6 cellular contexts compared by ENCODE assay signal in genomic region chr16:88705076-88705684, GRCh38. TPM values are rescaled to one million over a fixed set of nuclear protein-coding genes. Genes with fewer than 3 reads are reported as not detected.
DNase-seq lines count a peak whose midpoint lies in the region; ATAC-seq and TF ChIP-seq lines count a peak whose summit lies in the region.

No MANE protein-coding gene starts in this region.

- H3K27me3 ChIP-seq in GM23248 (replicated peaks; ENCODE audit: insufficient read depth) = no peaks in the 10 kb centered on the region

- H3K9ac ChIP-seq in GM23248 = peak overlapping the region; percentile 89

- H4K20me1 ChIP-seq in GM23248 (ENCODE audit: insufficient read depth) = no peaks in the 10 kb centered on the region

- no peak for TF ChIP-seq CTCF in activated B cell treated with CpG ODN at 0.5 μM for 24 hours (IDR thresholded peaks at IDR 0.05)

- H2AFZ ChIP-seq in GM23248 = peak overlapping the region; percentile 52

- DNase-seq in GM23248 = peak; percentile 78
- DNase-seq in activated B cell treated with CpG ODN at 0.5 μM for 24 hours = no peak
- DNase-seq in NCI-H187 treated with DMSO at 0.1 percent for 48 hours (lab: John Stamatoyannopoulos, UW) = no peak
- DNase-seq in SK-N-DZ (ENCODE audit: low spot score) = no peak
- DNase-seq in NCI-H187 (lab: John Stamatoyannopoulos, UW) = no peak

- H3K36me3 ChIP-seq in GM23248 (ENCODE audit: low read depth) = no peaks in the 10 kb centered on the region

- WGBS in GM23248 (ENCODE audit: low coverage in 1 of 2, low lambda C conversion rate in 2 of 2, missing lambda C conversion rate in 2 of 2), 2 experiments = 21 to 23% methylated on average over 9 of the region's 9 CpGs

- H3K4me2 ChIP-seq in GM23248 (ENCODE audit: unreplicated experiment) = peak overlapping the region; percentile 98

- intact Hi-C loops in activated B cell treated with CpG ODN at 0.5 μM for 24 hours (cut with micrococcal nuclease) = no loop called here

- peaks cover 27% of the 10 kb centered on the region for H3K79me2 ChIP-seq in GM23248 (ENCODE audit: insufficient read depth)

- no peaks in the 10 kb centered on the region for H3K27me3 Mint-ChIP-seq in activated B cell treated with CpG ODN at 0.5 μM for 24 hours

- no peaks in the 10 kb centered on the region for H3K9me3 Mint-ChIP-seq in activated B cell treated with CpG ODN at 0.5 μM for 24 hours

- POLR2A ChIA-PET in activated B cell treated with CpG ODN at 0.5 μM for 24 hours (lab: Charles Lee) = interaction anchor here (1.0 to 2.6 kb wide), 5 partner anchors 23 to 135 kb away, joined by 3 to 10 read pairs (median 5); partner anchors contain the start of genes APRT, MVD and ZC3H18

- no peaks in the 10 kb centered on the region for H3K9me2 ChIP-seq in GM23248 (ENCODE audit: insufficient read depth)

- peaks cover 3% of the 10 kb centered on the region for H3K36me3 Mint-ChIP-seq in activated B cell treated with CpG ODN at 0.5 μM for 24 hours (ENCODE audit: low read depth)

- peaks cover 15% of the 10 kb centered on the region for H3K4me1 ChIP-seq in GM23248 (ENCODE audit: insufficient read depth)

- H3K4me3 ChIP-seq in GM23248 = peak overlapping the region; percentile 89
- H3K4me3 ChIP-seq in iPS-18c (ENCODE audit: insufficient read depth, low read depth, low read length) = peak overlapping the region; percentile 96

- peak overlapping the region; percentile 85 for H3K27ac Mint-ChIP-seq in activated B cell treated with CpG ODN at 0.5 μM for 24 hours

- CTCF ChIA-PET in activated B cell treated with CpG ODN at 0.5 μM for 24 hours (lab: Charles Lee) = interaction anchor here (0.8 kb wide), 1 partner anchor 24 kb away, joined by 3 read pairs; no protein-coding TSS in a partner anchor

- H3K4me3 Mint-ChIP-seq in activated B cell treated with CpG ODN at 0.5 μM for 24 hours = peak overlapping the region; percentile 87

- peaks cover 63% of the 10 kb centered on the region for H3K4me1 Mint-ChIP-seq in activated B cell treated with CpG ODN at 0.5 μM for 24 hours

- ATAC-seq in activated B cell treated with CpG ODN at 0.5 μM for 24 hours (ENCODE audit: low read depth) = no peak

- H3K9me3 ChIP-seq in GM23248 (ENCODE audit: low read depth) (no peaks in the 10 kb centered on the region), iPS-18c (ENCODE audit: control insufficient read depth, insufficient read depth, low read length) (no peaks in the 10 kb centered on the region)

- H3F3A ChIP-seq in GM23248 (ENCODE audit: insufficient read depth) = 0 out of 2 replicates have a peak, but pooled peaks cover 5% of the 10 kb centered on the region

- H3K27ac ChIP-seq in GM23248 = peak overlapping the region; percentile 36

- in situ Hi-C loops in GM23248 (cut with MboI) = no loop called here

RNA-seq across cellular contexts. Expression of gene RNF166, which starts 1.0 kb away (rescaled TPM):
- 13.7 and 14.6 TPM in 2 replicates for total RNA-seq in GM23248 (2014; rRNA removed; shearing (Covaris generic))
- polyA plus RNA-seq in GM23248 (2016; fragmentation: Nextera tagmentation; extraction: Ambion mirVana) = 8.2 and 8.9 TPM in 2 replicates
- 31.0 and 45.3 TPM in 2 replicates for total RNA-seq in activated B cell treated with CpG ODN at 0.5 μM for 24 hours
- polyA plus RNA-seq in SK-N-DZ (2014; cell fraction: cytosol; rRNA removed) = 50.9 and 65.7 TPM in 2 replicates
- 115 and 130 TPM in 2 replicates for polyA plus RNA-seq in SK-N-DZ (2014; cell fraction: nucleus; rRNA removed)

RNA-seq across cellular contexts. Expression of gene CTU2, which starts 1.1 kb away (rescaled TPM):
- total RNA-seq in GM23248 (2014; rRNA removed; shearing (Covaris generic)) = 20.4 and 22.3 TPM in 2 replicates
- polyA plus RNA-seq in GM23248 (2016; fragmentation: Nextera tagmentation; extraction: Ambion mirVana) = 16.1 and 17.1 TPM in 2 replicates
- 28.8 and 36.7 TPM in 2 replicates for total RNA-seq in activated B cell treated with CpG ODN at 0.5 μM for 24 hours
- polyA plus RNA-seq in SK-N-DZ (2014; cell fraction: cytosol; rRNA removed) = 31.8 and 36.8 TPM in 2 replicates
- polyA plus RNA-seq in SK-N-DZ (2014; cell fraction: nucleus; rRNA removed) = 56.6 and 109 TPM in 2 replicates

RNA-seq across cellular contexts. Expression of gene SNAI3, which starts 18.9 kb away (rescaled TPM):
- not detected in 2 replicates for total RNA-seq in GM23248 (2014; rRNA removed; shearing (Covaris generic))
- polyA plus RNA-seq in GM23248 (2016; fragmentation: Nextera tagmentation; extraction: Ambion mirVana) = 0.35 and 0.71 TPM in 2 replicates
- 1.5 and 2.7 TPM in 2 replicates for total RNA-seq in activated B cell treated with CpG ODN at 0.5 μM for 24 hours
- polyA plus RNA-seq in SK-N-DZ (2014; cell fraction: cytosol; rRNA removed) = 0.22 and 0.82 TPM in 2 replicates
- polyA plus RNA-seq in SK-N-DZ (2014; cell fraction: nucleus; rRNA removed) = 0.16 and 0.21 TPM in 2 replicates

RNA-seq across cellular contexts. Expression of gene MVD, which starts 42.3 kb away (rescaled TPM):
- 25.0 and 29.1 TPM in 2 replicates for total RNA-seq in GM23248 (2014; rRNA removed; shearing (Covaris generic))
- polyA plus RNA-seq in GM23248 (2016; fragmentation: Nextera tagmentation; extraction: Ambion mirVana) = 27.4 and 28.6 TPM in 2 replicates
- 115 and 140 TPM in 2 replicates for total RNA-seq in activated B cell treated with CpG ODN at 0.5 μM for 24 hours
- 79.6 and 90.5 TPM in 2 replicates for polyA plus RNA-seq in SK-N-DZ (2014; cell fraction: cytosol; rRNA removed)
- 223 and 279 TPM in 2 replicates for polyA plus RNA-seq in SK-N-DZ (2014; cell fraction: nucleus; rRNA removed)

RNA-seq across cellular contexts. Expression of gene CYBA, which starts 54.3 kb away (rescaled TPM):
- total RNA-seq in GM23248 (2014; rRNA removed; shearing (Covaris generic)) = 332 and 338 TPM in 2 replicates
- polyA plus RNA-seq in GM23248 (2016; fragmentation: Nextera tagmentation; extraction: Ambion mirVana) = 270 and 283 TPM in 2 replicates
- 432 and 456 TPM in 2 replicates for total RNA-seq in activated B cell treated with CpG ODN at 0.5 μM for 24 hours
- polyA plus RNA-seq in SK-N-DZ (2014; cell fraction: cytosol; rRNA removed) = 87.8 and 89.4 TPM in 2 replicates
- polyA plus RNA-seq in SK-N-DZ (2014; cell fraction: nucleus; rRNA removed) = 94.7 and 97.2 TPM in 2 replicates
